8 cellular contexts compared by ENCODE assay signal in the genomic region with DNA sequence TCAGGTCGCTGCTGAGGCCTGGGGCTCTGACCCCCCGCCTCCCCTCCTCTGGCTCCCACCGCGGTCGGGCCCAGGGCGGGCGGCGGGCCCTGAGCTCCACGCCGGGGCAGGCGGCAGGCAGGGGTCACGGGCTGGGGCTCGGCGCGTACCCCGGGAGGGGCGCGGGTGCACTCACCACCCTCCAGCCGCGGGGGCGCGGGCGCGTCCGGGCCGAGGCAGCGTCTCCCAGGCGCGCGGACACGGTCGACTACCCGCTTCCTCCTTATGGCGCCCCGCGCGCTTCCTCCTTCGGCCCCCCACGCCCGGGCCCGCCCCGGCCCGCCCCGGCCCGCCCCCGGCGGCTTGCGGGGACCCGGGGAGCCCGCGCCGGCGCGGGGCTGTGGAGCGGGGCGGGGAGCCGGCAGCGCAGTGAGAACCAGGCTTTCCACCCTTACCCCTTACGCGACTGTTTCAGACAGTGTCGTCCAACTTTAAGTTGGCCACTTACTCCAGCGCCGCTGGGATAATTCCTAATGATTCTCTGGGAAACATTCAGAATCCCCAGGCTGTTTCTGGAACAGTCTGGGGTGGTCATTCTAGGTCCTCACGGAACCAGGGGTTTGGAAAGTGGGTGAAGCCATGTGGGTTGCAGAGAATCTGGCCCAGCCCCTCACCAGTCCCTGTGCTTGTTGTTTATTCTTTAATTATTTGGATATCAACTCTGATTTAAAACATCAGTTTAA. TPM values are rescaled to one million over a fixed set of nuclear protein-coding genes. Genes with fewer than 3 reads are reported as not detected.
DNase-seq lines count a peak whose midpoint lies in the region; ATAC-seq and TF ChIP-seq lines count a peak whose summit lies in the region.

BID (minus strand) TSS at position 264 of the 722 bp plus-strand sequence. CDS start 24,353 bp downstream, outside the sequence.

- ATAC-seq in activated naive CD8-positive, alpha-beta T cell treated with anti-CD3 and anti-CD28 coated beads, Interleukin-2, amount 10 ng/mL, durations not matched to agents 7 days and 5 days (ENCODE audit: low read depth), result peak; percentile 24
- peak in 3 of 4 donors; percentile 33 to 63 (median 60) for ATAC-seq in heart left ventricle

- no peaks in the 10 kb centered on the region for H3K9me3 ChIP-seq in heart left ventricle

- DNase-seq in Daoy (ENCODE audit: low read depth), result peak; percentile 64
- DNase-seq in H4 (ENCODE audit: low spot score), result no peak
- peak; percentile 61 for DNase-seq in NOMO-1 treated with DMSO at 0.1 percent for 48 hours (lab: John Stamatoyannopoulos, UW; ENCODE audit: unreplicated experiment)
- DNase-seq in activated naive CD8-positive, alpha-beta T cell treated with anti-CD3 and anti-CD28 coated beads, Interleukin-2, amount 10 ng/mL, durations not matched to agents 7 days and 5 days, result peak; percentile 69
- peak; percentile 61 to 85 (median 68) for DNase-seq in heart left ventricle
- DNase-seq in posterior vena cava (ENCODE audit: low spot score), result peak; percentile 87
- no peak for DNase-seq in NCI-H1092 treated with DMSO at 0.1 percent for 48 hours (lab: John Stamatoyannopoulos, UW)
- no peak for DNase-seq in superior temporal gyrus (ENCODE audit: extremely low spot score)

- no peaks in the 10 kb centered on the region for H3K27me3 Mint-ChIP-seq in activated naive CD8-positive, alpha-beta T cell treated with anti-CD3 and anti-CD28 coated beads, Interleukin-2, amount 10 ng/mL, durations not matched to agents 7 days and 5 days

- H3K27me3 ChIP-seq in heart left ventricle, result no peaks in the 10 kb centered on the region

- peak within 1 kb of the TSS in 11 of 12 donors; percentile 40 to 87 (median 68) for H3K27ac ChIP-seq in heart left ventricle

- peaks cover 49% of the 10 kb centered on the region for H3K4me1 Mint-ChIP-seq in activated naive CD8-positive, alpha-beta T cell treated with anti-CD3 and anti-CD28 coated beads, Interleukin-2, amount 10 ng/mL, durations not matched to agents 7 days and 5 days

- peak within 1 kb of the TSS; percentile 86 for H3K4me3 Mint-ChIP-seq in activated naive CD8-positive, alpha-beta T cell treated with anti-CD3 and anti-CD28 coated beads, Interleukin-2, amount 10 ng/mL, durations not matched to agents 7 days and 5 days

- TF ChIP-seq CTCF in heart left ventricle (IDR thresholded peaks at IDR 0.05), result no peak

- 1 to 3% (median 2%) methylated on average over 11 to 64 of the region's 64 CpGs for WGBS in heart left ventricle, 4 donors

- H3K27ac Mint-ChIP-seq in activated naive CD8-positive, alpha-beta T cell treated with anti-CD3 and anti-CD28 coated beads, Interleukin-2, amount 10 ng/mL, durations not matched to agents 7 days and 5 days, result peak within 1 kb of the TSS; percentile 96

- TF ChIP-seq POLR2A in heart left ventricle (IDR thresholded peaks at IDR 0.05), result peak in 1 of 2 donors; percentile 33

- peaks cover 0 to 76% (median 11%) of the 10 kb centered on the region in 12 donors for H3K4me1 ChIP-seq in heart left ventricle

- POLR2A ChIA-PET in activated naive CD8-positive, alpha-beta T cell treated with anti-CD3 and anti-CD28 coated beads, Interleukin-2, amount 10 ng/mL, durations not matched to agents 7 days and 5 days (lab: Charles Lee), result interaction anchor here (0.7 to 2.5 kb wide), 7 partner anchors 9 to 303 kb away, joined by 3 to 8 read pairs (median 6); partner anchors contain the start of genes BCL2L13 and PEX26

- peaks cover 10% of the 10 kb centered on the region for H3K36me3 Mint-ChIP-seq in activated naive CD8-positive, alpha-beta T cell treated with anti-CD3 and anti-CD28 coated beads, Interleukin-2, amount 10 ng/mL, durations not matched to agents 7 days and 5 days

- intact Hi-C loops in heart left ventricle (cut with DNase I) (no loop called here), posterior vena cava (cut with DNase I) (no loop called here)

- no peaks in the 10 kb centered on the region for H3K36me3 ChIP-seq in heart left ventricle

- H3K9me3 Mint-ChIP-seq in activated naive CD8-positive, alpha-beta T cell treated with anti-CD3 and anti-CD28 coated beads, Interleukin-2, amount 10 ng/mL, durations not matched to agents 7 days and 5 days, result no peaks in the 10 kb centered on the region

- peak within 1 kb of the TSS; percentile 59 to 97 (median 78) for H3K4me3 ChIP-seq in heart left ventricle

RNA-seq across cellular contexts. Expression of gene BID, which starts in this region (rescaled TPM):
- 133 and 164 TPM in 2 replicates for total RNA-seq in Daoy (2014; rRNA removed; shearing (Covaris generic))
- 56.2 and 58.6 TPM in 2 replicates for total RNA-seq in H4 (2014; rRNA removed; shearing (Covaris generic))
- 10 to 100 TPM; 33.6 to 35.6 TPM for total RNA-seq in activated naive CD8-positive, alpha-beta T cell treated with anti-CD3 and anti-CD28 coated beads, Interleukin-2, amount 10 ng/mL, durations not matched to agents 7 days and 5 days
- 10 to 100 TPM in 7 of 9 donors, 1 to 10 TPM in 2; 7.8 to 27.8 (median 15.8) TPM for total RNA-seq in heart left ventricle
- polyA plus RNA-seq in heart left ventricle, result 10 to 100 TPM; 24.6 to 59.2 TPM
- total RNA-seq in posterior vena cava, result 10 to 100 TPM; 11.8 to 13.0 TPM

Comparison
In these comparisons a context has a peak if more than half of its experiments do, and no peak if none do; other contexts are left out.
1. DNase-seq: peak in Daoy (single experiment), NOMO-1 treated with DMSO at 0.1 percent for 48 hours (single experiment), activated naive CD8-positive, alpha-beta T cell treated with anti-CD3 and anti-CD28 coated beads, Interleukin-2, amount 10 ng/mL, durations not matched to agents 7 days and 5 days (single experiment), heart left ventricle (5 of 5) and posterior vena cava (single experiment); none in H4 (single experiment), NCI-H1092 treated with DMSO at 0.1 percent for 48 hours (single experiment) and superior temporal gyrus (single experiment).